Comparison of ENCODE assay signal across 1 cellular context in the genomic region with DNA sequence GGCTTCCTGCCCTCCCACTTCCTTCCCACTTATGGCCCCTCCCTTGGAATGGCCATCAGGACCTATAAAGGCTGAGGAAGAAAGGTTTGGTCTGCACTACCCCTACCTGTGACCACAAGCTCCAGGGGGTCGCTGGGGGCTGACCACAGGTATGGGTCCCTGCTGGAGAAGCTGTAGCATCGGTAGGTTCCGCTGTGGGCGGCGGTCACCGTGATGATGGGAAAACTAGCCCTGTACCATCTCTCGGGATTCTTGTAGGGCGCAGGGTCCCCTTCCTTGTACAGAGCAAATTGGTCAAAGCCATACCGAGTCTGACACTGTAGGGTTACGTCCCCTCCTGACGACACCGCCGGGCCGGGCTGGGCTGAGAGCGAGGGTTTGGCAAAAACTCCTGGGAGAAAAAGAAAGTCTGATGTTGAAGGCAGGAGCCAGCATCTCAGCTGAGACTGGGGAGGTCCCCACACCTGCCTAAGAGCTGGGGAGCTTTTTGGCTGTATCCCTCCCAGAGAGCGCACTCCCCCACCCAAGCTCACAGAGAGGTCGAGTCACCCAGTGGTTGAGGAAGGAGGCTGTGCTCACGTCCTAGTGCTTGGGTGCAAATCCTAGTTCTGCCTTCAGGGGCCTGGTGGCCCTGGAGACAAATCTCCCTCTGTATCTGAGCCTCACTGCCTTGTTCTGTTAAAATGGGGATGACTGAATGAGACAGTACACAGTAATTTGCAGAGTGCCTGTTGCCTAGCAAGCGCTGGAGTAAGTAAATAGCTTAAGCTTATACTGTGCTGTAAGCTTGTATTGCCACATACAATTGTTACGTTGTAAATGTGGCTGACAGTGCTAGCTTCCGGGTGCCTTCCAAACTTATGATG.
A peak's percentile ranks its signal among the peaks of the same experiment; 100 is the strongest.
TF ChIP-seq lines count a peak whose summit lies in the region.

No MANE protein-coding gene starts in this region.

TF ChIP-seq in K562, 482 proteins besides CTCF, POLR2A, EP300 and RAD21 (continued from another document and continues in another):
- TF ChIP-seq, protein P1, sequence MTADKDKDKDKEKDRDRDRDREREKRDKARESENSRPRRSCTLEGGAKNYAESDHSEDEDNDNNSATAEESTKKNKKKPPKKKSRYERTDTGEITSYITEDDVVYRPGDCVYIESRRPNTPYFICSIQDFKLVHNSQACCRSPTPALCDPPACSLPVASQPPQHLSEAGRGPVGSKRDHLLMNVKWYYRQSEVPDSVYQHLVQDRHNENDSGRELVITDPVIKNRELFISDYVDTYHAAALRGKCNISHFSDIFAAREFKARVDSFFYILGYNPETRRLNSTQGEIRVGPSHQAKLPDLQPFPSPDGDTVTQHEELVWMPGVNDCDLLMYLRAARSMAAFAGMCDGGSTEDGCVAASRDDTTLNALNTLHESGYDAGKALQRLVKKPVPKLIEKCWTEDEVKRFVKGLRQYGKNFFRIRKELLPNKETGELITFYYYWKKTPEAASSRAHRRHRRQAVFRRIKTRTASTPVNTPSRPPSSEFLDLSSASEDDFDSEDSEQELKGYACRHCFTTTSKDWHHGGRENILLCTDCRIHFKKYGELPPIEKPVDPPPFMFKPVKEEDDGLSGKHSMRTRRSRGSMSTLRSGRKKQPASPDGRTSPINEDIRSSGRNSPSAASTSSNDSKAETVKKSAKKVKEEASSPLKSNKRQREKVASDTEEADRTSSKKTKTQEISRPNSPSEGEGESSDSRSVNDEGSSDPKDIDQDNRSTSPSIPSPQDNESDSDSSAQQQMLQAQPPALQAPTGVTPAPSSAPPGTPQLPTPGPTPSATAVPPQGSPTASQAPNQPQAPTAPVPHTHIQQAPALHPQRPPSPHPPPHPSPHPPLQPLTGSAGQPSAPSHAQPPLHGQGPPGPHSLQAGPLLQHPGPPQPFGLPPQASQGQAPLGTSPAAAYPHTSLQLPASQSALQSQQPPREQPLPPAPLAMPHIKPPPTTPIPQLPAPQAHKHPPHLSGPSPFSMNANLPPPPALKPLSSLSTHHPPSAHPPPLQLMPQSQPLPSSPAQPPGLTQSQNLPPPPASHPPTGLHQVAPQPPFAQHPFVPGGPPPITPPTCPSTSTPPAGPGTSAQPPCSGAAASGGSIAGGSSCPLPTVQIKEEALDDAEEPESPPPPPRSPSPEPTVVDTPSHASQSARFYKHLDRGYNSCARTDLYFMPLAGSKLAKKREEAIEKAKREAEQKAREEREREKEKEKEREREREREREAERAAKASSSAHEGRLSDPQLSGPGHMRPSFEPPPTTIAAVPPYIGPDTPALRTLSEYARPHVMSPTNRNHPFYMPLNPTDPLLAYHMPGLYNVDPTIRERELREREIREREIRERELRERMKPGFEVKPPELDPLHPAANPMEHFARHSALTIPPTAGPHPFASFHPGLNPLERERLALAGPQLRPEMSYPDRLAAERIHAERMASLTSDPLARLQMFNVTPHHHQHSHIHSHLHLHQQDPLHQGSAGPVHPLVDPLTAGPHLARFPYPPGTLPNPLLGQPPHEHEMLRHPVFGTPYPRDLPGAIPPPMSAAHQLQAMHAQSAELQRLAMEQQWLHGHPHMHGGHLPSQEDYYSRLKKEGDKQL (CRISPR knock-in tag; IDR thresholded peaks at IDR 0.05; ENCODE audit: borderline replicate concordance): no peak
- no peak for TF ChIP-seq KAT7 (CRISPR knock-in tag; IDR thresholded peaks at IDR 0.05; ENCODE audit: borderline replicate concordance)
- TF ChIP-seq, protein P2, sequence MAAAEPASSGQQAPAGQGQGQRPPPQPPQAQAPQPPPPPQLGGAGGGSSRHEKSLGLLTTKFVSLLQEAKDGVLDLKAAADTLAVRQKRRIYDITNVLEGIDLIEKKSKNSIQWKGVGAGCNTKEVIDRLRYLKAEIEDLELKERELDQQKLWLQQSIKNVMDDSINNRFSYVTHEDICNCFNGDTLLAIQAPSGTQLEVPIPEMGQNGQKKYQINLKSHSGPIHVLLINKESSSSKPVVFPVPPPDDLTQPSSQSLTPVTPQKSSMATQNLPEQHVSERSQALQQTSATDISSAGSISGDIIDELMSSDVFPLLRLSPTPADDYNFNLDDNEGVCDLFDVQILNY (CRISPR knock-in tag; IDR thresholded peaks at IDR 0.05): 0 out of 2 replicates have a peak, but pooled peaks have one; percentile 65
- TF ChIP-seq MITF (IDR thresholded peaks at IDR 0.05): no peak
- TF ChIP-seq MTA3 (IDR thresholded peaks at IDR 0.05; ENCODE audit: borderline replicate concordance): peak; percentile 44
- no peak for TF ChIP-seq HMBOX1 (IDR thresholded peaks at IDR 0.05)
- TF ChIP-seq U2AF1 (optimal IDR thresholded peaks at IDR 0.05; ENCODE audit: low read depth, low read length): no peak
- no peak for TF ChIP-seq ZNF274 (IDR thresholded peaks at IDR 0.05; ENCODE audit: borderline replicate concordance, low read depth, low read length)
- TF ChIP-seq ZNF175 (CRISPR knock-in tag; IDR thresholded peaks at IDR 0.05; ENCODE audit: low read depth): no peak
- no peak for TF ChIP-seq CREBBP (IDR thresholded peaks at IDR 0.05; ENCODE audit: low read depth, low read length)
- no peak for TF ChIP-seq ZNF277 (CRISPR knock-in tag; IDR thresholded peaks at IDR 0.05; ENCODE audit: borderline replicate concordance)
- no peak for TF ChIP-seq NCOA4 (IDR thresholded peaks at IDR 0.05; ENCODE audit: partially characterized antibody)
- peak in 1 of 2 experiments; percentile 59; a peak in 1 of 4 replicates for TF ChIP-seq FOXA3 (CRISPR knock-in tag; conservative IDR thresholded peaks at IDR 0.05 in 1 of 2, IDR thresholded peaks at IDR 0.05 in 1 of 2)
- TF ChIP-seq HDAC3 (IDR thresholded peaks at IDR 0.05; ENCODE audit: borderline replicate concordance, partially characterized antibody): no peak
- no peak for TF ChIP-seq ZNF79 (CRISPR knock-in tag; IDR thresholded peaks at IDR 0.05; ENCODE audit: low read depth)
- TF ChIP-seq ESRRA (IDR thresholded peaks at IDR 0.05; ENCODE audit: borderline replicate concordance, low read depth): no peak
- no peak for TF ChIP-seq CREB1 (IDR thresholded peaks at IDR 0.05)
- TF ChIP-seq CREB1 (CRISPR knock-in tag; IDR thresholded peaks at IDR 0.05): peak; percentile 3; the same call in 1 of the 2 replicates
- no peak for TF ChIP-seq HNRNPK (IDR thresholded peaks at IDR 0.05; ENCODE audit: low read depth, low read length, poor library complexity, severe bottlenecking)
- TF ChIP-seq EHMT2 (IDR thresholded peaks at IDR 0.05): no peak
- TF ChIP-seq AFF1 (IDR thresholded peaks at IDR 0.05; ENCODE audit: low read depth in 1 of 2, partially characterized antibody in 2 of 2): no peak
- TF ChIP-seq NR3C1 (CRISPR knock-in tag; IDR thresholded peaks at IDR 0.05): no peak
- TF ChIP-seq HLTF (IDR thresholded peaks at IDR 0.05): no peak
- TF ChIP-seq ZNF282 (CRISPR knock-in tag; IDR thresholded peaks at IDR 0.05): no peak
- TF ChIP-seq, protein P3, sequence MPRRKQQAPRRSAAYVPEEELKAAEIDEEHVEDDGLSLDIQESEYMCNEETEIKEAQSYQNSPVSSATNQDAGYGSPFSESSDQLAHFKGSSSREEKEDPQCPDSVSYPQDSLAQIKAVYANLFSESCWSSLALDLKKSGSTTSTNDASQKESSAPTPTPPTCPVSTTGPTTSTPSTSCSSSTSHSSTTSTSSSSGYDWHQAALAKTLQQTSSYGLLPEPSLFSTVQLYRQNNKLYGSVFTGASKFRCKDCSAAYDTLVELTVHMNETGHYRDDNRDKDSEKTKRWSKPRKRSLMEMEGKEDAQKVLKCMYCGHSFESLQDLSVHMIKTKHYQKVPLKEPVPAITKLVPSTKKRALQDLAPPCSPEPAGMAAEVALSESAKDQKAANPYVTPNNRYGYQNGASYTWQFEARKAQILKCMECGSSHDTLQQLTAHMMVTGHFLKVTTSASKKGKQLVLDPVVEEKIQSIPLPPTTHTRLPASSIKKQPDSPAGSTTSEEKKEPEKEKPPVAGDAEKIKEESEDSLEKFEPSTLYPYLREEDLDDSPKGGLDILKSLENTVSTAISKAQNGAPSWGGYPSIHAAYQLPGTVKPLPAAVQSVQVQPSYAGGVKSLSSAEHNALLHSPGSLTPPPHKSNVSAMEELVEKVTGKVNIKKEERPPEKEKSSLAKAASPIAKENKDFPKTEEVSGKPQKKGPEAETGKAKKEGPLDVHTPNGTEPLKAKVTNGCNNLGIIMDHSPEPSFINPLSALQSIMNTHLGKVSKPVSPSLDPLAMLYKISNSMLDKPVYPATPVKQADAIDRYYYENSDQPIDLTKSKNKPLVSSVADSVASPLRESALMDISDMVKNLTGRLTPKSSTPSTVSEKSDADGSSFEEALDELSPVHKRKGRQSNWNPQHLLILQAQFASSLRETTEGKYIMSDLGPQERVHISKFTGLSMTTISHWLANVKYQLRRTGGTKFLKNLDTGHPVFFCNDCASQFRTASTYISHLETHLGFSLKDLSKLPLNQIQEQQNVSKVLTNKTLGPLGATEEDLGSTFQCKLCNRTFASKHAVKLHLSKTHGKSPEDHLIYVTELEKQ (CRISPR knock-in tag; IDR thresholded peaks at IDR 0.05): no peak
- TF ChIP-seq, protein P4, sequence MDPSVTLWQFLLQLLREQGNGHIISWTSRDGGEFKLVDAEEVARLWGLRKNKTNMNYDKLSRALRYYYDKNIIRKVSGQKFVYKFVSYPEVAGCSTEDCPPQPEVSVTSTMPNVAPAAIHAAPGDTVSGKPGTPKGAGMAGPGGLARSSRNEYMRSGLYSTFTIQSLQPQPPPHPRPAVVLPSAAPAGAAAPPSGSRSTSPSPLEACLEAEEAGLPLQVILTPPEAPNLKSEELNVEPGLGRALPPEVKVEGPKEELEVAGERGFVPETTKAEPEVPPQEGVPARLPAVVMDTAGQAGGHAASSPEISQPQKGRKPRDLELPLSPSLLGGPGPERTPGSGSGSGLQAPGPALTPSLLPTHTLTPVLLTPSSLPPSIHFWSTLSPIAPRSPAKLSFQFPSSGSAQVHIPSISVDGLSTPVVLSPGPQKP (CRISPR knock-in tag; IDR thresholded peaks at IDR 0.05): no peak
- TF ChIP-seq TCF3 (CRISPR knock-in tag; IDR thresholded peaks at IDR 0.05): peak; percentile 3; the same call in 1 of the 2 replicates
- no peak for TF ChIP-seq MAFG (tag; conservative IDR thresholded peaks at IDR 0.05)
- TF ChIP-seq SREBF1 (IDR thresholded peaks at IDR 0.05; ENCODE audit: borderline replicate concordance, low read depth, low read length): no peak
- no peak for TF ChIP-seq COPS2 (conservative IDR thresholded peaks at IDR 0.05)
- TF ChIP-seq BRF2 (IDR thresholded peaks at IDR 0.05; ENCODE audit: borderline replicate concordance, insufficient read depth, insufficient read length): no peak
- no peak for TF ChIP-seq ZZZ3 (IDR thresholded peaks at IDR 0.05)
- no peak for TF ChIP-seq ZNF165 (CRISPR knock-in tag; IDR thresholded peaks at IDR 0.05; ENCODE audit: borderline replicate concordance)
- TF ChIP-seq STAT5A (IDR thresholded peaks at IDR 0.05; ENCODE audit: borderline replicate concordance, low read length): no peak
